Comparison of ENCODE assay signal across 8 cellular contexts in the genomic region with DNA sequence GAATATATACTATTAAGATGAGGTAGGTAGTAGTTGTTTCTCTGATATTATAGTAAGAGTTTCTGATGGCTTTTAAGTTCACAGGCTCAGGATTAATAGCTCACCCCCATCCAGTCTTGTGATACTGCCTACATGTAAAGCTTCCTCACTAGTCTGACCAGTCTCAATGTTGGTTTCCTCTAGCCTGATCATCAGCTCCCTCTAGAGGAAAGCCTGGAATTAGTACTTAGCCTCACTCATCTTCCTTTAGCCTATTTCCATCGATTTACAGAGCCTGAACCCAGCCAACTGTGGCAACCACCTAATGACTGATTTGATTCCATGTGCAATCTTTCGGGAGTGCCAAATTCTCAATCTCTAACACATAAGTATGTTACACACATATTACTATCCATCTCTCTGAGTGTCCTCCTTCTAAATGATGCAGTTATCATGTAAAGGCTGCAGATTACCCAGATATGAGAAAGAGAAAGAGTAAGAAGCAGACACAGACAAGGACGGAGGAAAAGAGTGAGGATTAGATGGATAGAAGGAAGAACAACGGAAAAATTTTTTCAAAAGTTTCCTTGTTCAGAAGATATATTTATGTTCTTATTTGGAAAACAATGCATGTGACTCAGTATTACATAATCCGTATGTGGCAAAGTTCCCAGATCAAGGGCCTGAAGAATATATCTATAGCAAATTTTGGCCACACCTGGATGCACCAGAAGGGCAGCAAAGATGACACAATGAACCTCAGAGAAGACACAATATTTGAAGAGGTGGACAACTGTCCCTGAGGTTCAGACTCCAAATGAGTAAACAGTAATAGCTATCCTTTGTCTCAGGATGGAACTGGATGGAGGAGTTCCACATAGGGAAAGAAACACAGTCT.
A peak's percentile ranks its signal among the peaks of the same experiment; 100 is the strongest.
DNase-seq lines count a peak whose midpoint lies in the region; ATAC-seq and TF ChIP-seq lines count a peak whose summit lies in the region.

No MANE protein-coding gene starts in this region.

- no peak overlapping the region for H3K4me3 ChIP-seq in lower lobe of right lung

- H3K27me3 ChIP-seq in lower lobe of right lung (ENCODE audit: low read depth), result no peaks in the 10 kb centered on the region

- peak; percentile 62 for DNase-seq in A172 (ENCODE audit: low spot score)
- peak; percentile 0 to 13 for DNase-seq in NCI-H187 (lab: John Stamatoyannopoulos, UW)
- DNase-seq in astrocyte of the hippocampus (ENCODE audit: low read depth, low spot score), result peak; percentile 52
- DNase-seq in lower lobe of right lung, result no peak

- ATAC-seq in GM19351 (IDR thresholded peaks at IDR 0.05; ENCODE audit: unreplicated experiment) (peak; percentile 48), lower lobe of right lung (peak; percentile 63 to 78), HG03196 (IDR thresholded peaks at IDR 0.05; ENCODE audit: unreplicated experiment) (no peak), HG02884 (IDR thresholded peaks at IDR 0.05; ENCODE audit: unreplicated experiment) (no peak), HG03342 (IDR thresholded peaks at IDR 0.05; ENCODE audit: unreplicated experiment) (no peak)

- peak; percentile 51 for TF ChIP-seq CTCF in lower lobe of right lung (IDR thresholded peaks at IDR 0.05)

- H3K27ac ChIP-seq in lower lobe of right lung, result no peak overlapping the region

- H3K4me1 ChIP-seq in lower lobe of right lung, result no peaks in the 10 kb centered on the region

- intact Hi-C loops in lower lobe of right lung (cut with DNase I), result no loop called here

- H3K36me3 ChIP-seq in lower lobe of right lung, result no peaks in the 10 kb centered on the region

- H3K9me3 ChIP-seq in lower lobe of right lung, result no peaks in the 10 kb centered on the region

Comparison
In these comparisons a context has a peak if more than half of its experiments do, and no peak if none do; other contexts are left out.
1. ATAC-seq: peak in GM19351 (single experiment) and lower lobe of right lung (2 of 2); none in HG03196 (single experiment), HG02884 (single experiment) and HG03342 (single experiment).